ENCODE assay signal across 15 cellular contexts in the genomic region with DNA sequence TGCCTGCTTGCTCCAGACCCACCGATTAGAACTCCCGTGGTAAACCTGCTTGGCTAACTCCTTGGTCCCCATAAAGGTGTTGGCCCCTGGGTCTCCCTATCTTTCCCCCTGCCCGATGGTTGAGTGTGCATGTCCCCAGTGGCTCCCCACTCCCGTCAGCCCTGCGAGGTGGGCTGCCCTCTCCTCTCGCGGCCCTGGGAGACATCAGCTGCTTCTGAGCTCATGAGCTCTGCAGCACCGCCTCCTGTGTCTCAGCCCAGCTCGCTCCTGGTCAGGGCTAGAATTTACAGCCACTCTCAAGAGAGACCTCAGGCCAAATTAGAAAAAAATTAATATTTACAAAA. TPM values are rescaled to one million over a fixed set of nuclear protein-coding genes. Genes with fewer than 3 reads are reported as not detected.
"Had no signal": no experiment of that assay in that cellular context is flagged by ENCODE, and none has a peak within 500 bp of the region (broad histone marks: within the 10 kb centered on the region; RNA-seq: fewer than 3 reads in every experiment).

No MANE protein-coding gene starts in this region.

- H3K4me1 ChIP-seq: psoas muscle had no signal

- DNase-seq: activated CD4-positive, CD25-positive, alpha-beta regulatory T cell treated with anti-CD3 and anti-CD28 coated beads, Interleukin-2, amount 50 U/mL, for 72 hours; activated naive CD4-positive, alpha-beta T cell treated with Interleukin-2 at 50 U/mL for 16 hours; activated T-cell treated with anti-CD3 and anti-CD28 coated beads for 4 hours; dorsolateral prefrontal cortex; naive thymus-derived CD8-positive, alpha-beta T cell; occipital lobe; psoas muscle; SK-N-SH; T-helper 1 cell had no signal

- H3K27ac ChIP-seq: cardiac muscle cell, psoas muscle had no signal

- H3K9ac ChIP-seq: SK-N-SH had no signal

- ATAC-seq: left lobe of liver; naive thymus-derived CD8-positive, alpha-beta T cell; psoas muscle; stimulated activated memory B cell treated with anti-CD40 and anti-IgM and Interleukin-4, amounts not matched to agents 10 μg/mL and 1 μg/mL and 100 μg/mL, for 72 hours had no signal

- H3K9me3 ChIP-seq: psoas muscle, SK-N-SH had no signal

- H3K27me3 ChIP-seq: cardiac muscle cell, dorsolateral prefrontal cortex had no signal

- H3K36me3 ChIP-seq: cardiac muscle cell had no signal

- H3K4me3 ChIP-seq: cardiac muscle cell, dorsolateral prefrontal cortex, psoas muscle had no signal

- H3K4me2 ChIP-seq: SK-N-SH had no signal

- H3K9me2 ChIP-seq: SK-N-SH had no signal

RNA-seq across cellular contexts. Expression of a gene that starts 45.1 kb away (rescaled TPM):
- total RNA-seq: cardiac muscle cell, mucosa of gallbladder, occipital lobe, psoas muscle, urinary bladder had no signal
- polyA plus RNA-seq: aorta, cardiac muscle cell, psoas muscle, SK-N-SH, urinary bladder had no signal
